ENCODE assay signal across 29 cellular contexts in the genomic region with DNA sequence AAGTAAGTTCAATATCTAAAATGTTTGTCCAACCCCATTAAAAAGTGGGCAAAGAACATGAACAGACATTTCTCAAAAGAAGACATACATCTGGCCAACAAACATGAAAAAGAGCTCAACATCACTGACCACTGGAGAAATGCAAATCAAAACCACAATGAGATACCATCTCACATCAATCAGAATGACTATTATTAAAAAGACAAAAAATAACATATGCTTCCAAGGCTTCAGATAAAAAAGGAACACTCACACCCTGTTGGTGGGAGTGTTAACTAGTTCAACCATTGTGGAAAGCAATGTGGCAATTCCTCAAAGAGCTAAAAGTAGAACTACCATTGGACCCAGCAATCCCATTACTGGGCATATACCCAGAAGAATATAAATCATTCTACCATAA.
"Had no signal": no experiment of that assay in that cellular context is flagged by ENCODE, and none has a peak within 500 bp of the region (broad histone marks: within the 10 kb centered on the region; RNA-seq: fewer than 3 reads in every experiment).

No MANE protein-coding gene starts in this region.

- H3K4me1 ChIP-seq: adrenal gland, Peyer's patch had no signal

- H3K4me3 Mint-ChIP-seq: activated CD8-positive, alpha-beta T cell treated with anti-CD3 and anti-CD28 coated beads, Interleukin-2, amount 10 ng/mL, durations not matched to agents 7 days and 5 days; activated naive CD8-positive, alpha-beta T cell treated with anti-CD3 and anti-CD28 coated beads, Interleukin-2, amount 10 ng/mL, durations not matched to agents 7 days and 5 days; T-helper 1 cell treated with Interleukin-12 subunit alpha and Interleukin-12 subunit beta and Interleukin-4 antibody, amounts not matched to agents 30 μg/mL and 1 μg/mL, for 36 hours; WTC11 had no signal

- H3K4me1 Mint-ChIP-seq: WTC11 had no signal

- H3K4me3 ChIP-seq: adrenal gland, MG63, Peyer's patch, SJCRH30 had no signal

- H3K36me3 ChIP-seq: adrenal gland, MG63, Peyer's patch, SJCRH30 had no signal

- H3K9me3 ChIP-seq: adrenal gland, MG63, Peyer's patch, SJCRH30 had no signal

- ATAC-seq: activated CD8-positive, alpha-beta T cell treated with anti-CD3 and anti-CD28 coated beads, Interleukin-2, amount 10 ng/mL, durations not matched to agents 7 days and 5 days; WTC11 had no signal

- H3K27ac Mint-ChIP-seq: activated CD8-positive, alpha-beta T cell treated with anti-CD3 and anti-CD28 coated beads, Interleukin-2, amount 10 ng/mL, durations not matched to agents 7 days and 5 days; activated naive CD8-positive, alpha-beta T cell treated with anti-CD3 and anti-CD28 coated beads, Interleukin-2, amount 10 ng/mL, durations not matched to agents 7 days and 5 days; T-helper 1 cell treated with Interleukin-12 subunit alpha and Interleukin-12 subunit beta and Interleukin-4 antibody, amounts not matched to agents 30 μg/mL and 1 μg/mL, for 36 hours; WTC11 had no signal

- H3K27ac ChIP-seq: adrenal gland, Peyer's patch, RWPE1, SJCRH30 had no signal

- H3K27me3 Mint-ChIP-seq: activated naive CD8-positive, alpha-beta T cell treated with anti-CD3 and anti-CD28 coated beads, Interleukin-2, amount 10 ng/mL, durations not matched to agents 7 days and 5 days had no signal

- DNase-seq: activated CD4-positive, alpha-beta T cell treated with anti-CD3 and anti-CD28 coated beads for 48 hours; activated CD4-positive, alpha-beta T cell treated with anti-CD3 and anti-CD28 coated beads, Interleukin-2, amount 50 U/mL, for 4 hours; activated CD4-positive, CD25-positive, alpha-beta regulatory T cell treated with anti-CD3 and anti-CD28 coated beads, Interleukin-2, amount 50 U/mL, for 72 hours; activated CD8-positive, alpha-beta memory T cell treated with anti-CD3 and anti-CD28 coated beads, Interleukin-2, amount 50 U/mL, for 48 hours; activated CD8-positive, alpha-beta T cell treated with anti-CD3 and anti-CD28 coated beads, Interleukin-2, amount 10 ng/mL, durations not matched to agents 7 days and 5 days; activated naive CD4-positive, alpha-beta T cell treated with anti-CD3 and anti-CD28 coated beads, Interleukin-2, amount 50 U/mL, for 16 hours; activated naive CD8-positive, alpha-beta T cell treated with anti-CD3 and anti-CD28 coated beads, Interleukin-2, amount 10 ng/mL, durations not matched to agents 7 days and 5 days; activated T-cell treated with anti-CD3 and anti-CD28 coated beads, Interleukin-2, amount 50 U/mL, for 1 hour; adrenal gland; aorta; cerebellar nuclear complex; MG63; NCI-H1092; NCI-H1417; NCI-H1930; NCI-H2107; NCI-H2171 treated with DMSO at 0.1 percent for 48 hours; NCI-H345; NCI-H510A; NCI-H526 treated with DMSO at 0.1 percent for 48 hours; NCI-H82; NK-92 treated with Interleukin-12 subunit alpha and Interleukin-12 subunit beta, amount 100 ng/mL, for 24 hours; OCI-M1; Peyer's patch; Right ventricle myocardium superior had no signal

- H3K9me3 Mint-ChIP-seq: WTC11 had no signal

- H3K27me3 ChIP-seq: adrenal gland, MG63, Peyer's patch, SJCRH30 had no signal

- H3K36me3 Mint-ChIP-seq: activated naive CD8-positive, alpha-beta T cell treated with anti-CD3 and anti-CD28 coated beads, Interleukin-2, amount 10 ng/mL, durations not matched to agents 7 days and 5 days; WTC11 had no signal
